In the genomic region with DNA sequence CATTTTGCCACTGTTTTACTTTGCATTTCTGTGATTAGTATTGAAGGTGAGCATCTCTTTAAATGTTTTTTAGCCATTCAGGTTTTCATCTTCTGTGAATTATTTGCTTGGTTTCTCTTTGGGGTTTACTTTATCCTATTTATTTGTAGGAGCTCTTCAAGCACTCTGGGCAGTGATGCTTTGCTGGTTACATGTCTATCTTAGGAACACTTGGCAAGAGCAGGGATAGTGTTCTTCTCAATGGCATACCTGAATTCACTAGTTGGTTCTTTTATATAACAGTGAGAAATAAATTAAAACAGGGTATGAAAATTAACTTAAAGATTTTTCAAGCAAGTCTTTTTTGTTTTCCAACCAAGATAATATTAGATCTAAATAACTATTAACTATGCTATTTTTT, we compare ENCODE assay signal across 20 cellular contexts.
A peak's percentile ranks its signal among the peaks of the same experiment; 100 is the strongest.
DNase-seq lines count a peak whose midpoint lies in the region; ATAC-seq and TF ChIP-seq lines count a peak whose summit lies in the region.
"Had no signal": no experiment of that assay in that cellular context is flagged by ENCODE, and none has a peak within 500 bp of the region (broad histone marks: within the 10 kb centered on the region; RNA-seq: fewer than 3 reads in every experiment).

No MANE protein-coding gene starts in this region.

- H3K4me3 Mint-ChIP-seq in activated CD4-positive, alpha-beta T cell treated with anti-CD3 and anti-CD28 coated beads for 36 hours, result no peak overlapping the region
- no peak overlapping the region for H3K4me3 Mint-ChIP-seq in activated CD4-positive, alpha-beta T cell treated with anti-CD3 and anti-CD28 coated beads, Interleukin-2, amount 10 ng/mL, durations not matched to agents 7 days and 5 days
- H3K4me3 Mint-ChIP-seq in activated CD8-positive, alpha-beta memory T cell treated with anti-CD3 and anti-CD28 coated beads, Interleukin-2, amount 10 ng/mL, durations not matched to agents 7 days and 5 days, result no peak overlapping the region
- H3K4me3 Mint-ChIP-seq: B cell; CD4-positive, alpha-beta T cell; CD8-positive, alpha-beta T cell had no signal

- H3K36me3 ChIP-seq in OCI-LY1 (ENCODE audit: insufficient read depth, low read length), result no peaks in the 10 kb centered on the region
- H3K36me3 ChIP-seq: BLaER1 treated with 17β-estradiol and CSF1 and Interleukin-3, amounts not matched to agents 10 nM and 100 nM had no signal

- no peaks in the 10 kb centered on the region for H3K9me3 Mint-ChIP-seq in activated CD4-positive, alpha-beta T cell treated with anti-CD3 and anti-CD28 coated beads for 36 hours (ENCODE audit: low read depth)
- peaks cover 6% of the 10 kb centered on the region for H3K9me3 Mint-ChIP-seq in activated CD4-positive, alpha-beta T cell treated with anti-CD3 and anti-CD28 coated beads, Interleukin-2, amount 10 ng/mL, durations not matched to agents 7 days and 5 days
- peaks cover 4% of the 10 kb centered on the region for H3K9me3 Mint-ChIP-seq in activated CD8-positive, alpha-beta memory T cell treated with anti-CD3 and anti-CD28 coated beads, Interleukin-2, amount 10 ng/mL, durations not matched to agents 7 days and 5 days (ENCODE audit: low read depth)
- H3K9me3 Mint-ChIP-seq: CD4-positive, alpha-beta T cell; CD8-positive, alpha-beta T cell had no signal

- CTCF ChIA-PET in activated CD4-positive, alpha-beta T cell treated with anti-CD3 and anti-CD28 coated beads for 36 hours (lab: Charles Lee), result interaction anchor here (1.7 to 2.1 kb wide), 3 partner anchors 8 to 28 kb away, joined by 5 to 8 read pairs (median 8); no protein-coding TSS in a partner anchor
- CTCF ChIA-PET in activated CD4-positive, alpha-beta T cell treated with anti-CD3 and anti-CD28 coated beads, Interleukin-2, amount 10 ng/mL, durations not matched to agents 7 days and 5 days (lab: Charles Lee), result interaction anchor here (1.1 to 8.4 kb wide), 7 partner anchors 8 to 60 kb away, joined by 3 to 64 read pairs (median 7); no protein-coding TSS in a partner anchor
- CTCF ChIA-PET in activated CD8-positive, alpha-beta memory T cell treated with anti-CD3 and anti-CD28 coated beads, Interleukin-2, amount 10 ng/mL, durations not matched to agents 7 days and 5 days (lab: Charles Lee), result interaction anchor here (0.6 to 7.4 kb wide), 4 partner anchors 8 to 59 kb away, joined by 3 to 82 read pairs (median 37); no protein-coding TSS in a partner anchor

- H3K9me2 ChIP-seq in OCI-LY1 (ENCODE audit: low read depth, low read length), result no peaks in the 10 kb centered on the region

- no peaks in the 10 kb centered on the region for H3K4me1 ChIP-seq in right cardiac atrium (ENCODE audit: control insufficient read depth, insufficient read depth, low read length)
- H3K4me1 ChIP-seq in OCI-LY1 (ENCODE audit: insufficient read depth, low read length, severe bottlenecking), result peaks cover 67% of the 10 kb centered on the region
- H3K4me1 ChIP-seq: A549, Caco-2 had no signal

- no peak overlapping the region for H3K4me3 ChIP-seq in right cardiac atrium (ENCODE audit: low read length)
- no peak overlapping the region for H3K4me3 ChIP-seq in OCI-LY1 (ENCODE audit: low read depth, low read length, poor library complexity, severe bottlenecking)
- H3K4me3 ChIP-seq: A549; BLaER1 treated with 17β-estradiol and CSF1 and Interleukin-3, amounts not matched to agents 10 nM and 100 nM had no signal

- no peaks in the 10 kb centered on the region for H3K27me3 Mint-ChIP-seq in activated CD4-positive, alpha-beta T cell treated with anti-CD3 and anti-CD28 coated beads for 36 hours
- peaks cover 2% of the 10 kb centered on the region for H3K27me3 Mint-ChIP-seq in activated CD4-positive, alpha-beta T cell treated with anti-CD3 and anti-CD28 coated beads, Interleukin-2, amount 10 ng/mL, durations not matched to agents 7 days and 5 days
- H3K27me3 Mint-ChIP-seq in activated CD8-positive, alpha-beta memory T cell treated with anti-CD3 and anti-CD28 coated beads, Interleukin-2, amount 10 ng/mL, durations not matched to agents 7 days and 5 days, result peaks cover 3% of the 10 kb centered on the region
- H3K27me3 Mint-ChIP-seq: B cell had no signal

- ATAC-seq in activated CD4-positive, alpha-beta T cell treated with anti-CD3 and anti-CD28 coated beads for 36 hours, result no peak
- ATAC-seq in activated CD8-positive, alpha-beta memory T cell treated with anti-CD3 and anti-CD28 coated beads, Interleukin-2, amount 10 ng/mL, durations not matched to agents 7 days and 5 days, result no peak
- ATAC-seq in Right ventricle myocardium superior (ENCODE audit: poor library complexity), result peak; percentile 74
- ATAC-seq in right cardiac atrium, result no peak
- ATAC-seq: A549; CD8-positive, alpha-beta T cell had no signal

- H3K36me3 Mint-ChIP-seq in activated CD4-positive, alpha-beta T cell treated with anti-CD3 and anti-CD28 coated beads for 36 hours (ENCODE audit: low read depth), result peaks cover 2% of the 10 kb centered on the region
- H3K36me3 Mint-ChIP-seq in activated CD4-positive, alpha-beta T cell treated with anti-CD3 and anti-CD28 coated beads, Interleukin-2, amount 10 ng/mL, durations not matched to agents 7 days and 5 days (ENCODE audit: low read depth), result peaks cover 3% of the 10 kb centered on the region
- H3K36me3 Mint-ChIP-seq in activated CD8-positive, alpha-beta memory T cell treated with anti-CD3 and anti-CD28 coated beads, Interleukin-2, amount 10 ng/mL, durations not matched to agents 7 days and 5 days, result peaks cover 9% of the 10 kb centered on the region
- H3K36me3 Mint-ChIP-seq: CD8-positive, alpha-beta T cell had no signal

- no peak for TF ChIP-seq CTCF in OCI-LY1 (IDR thresholded peaks at IDR 0.05; ENCODE audit: low read length)

- no peak overlapping the region for H2AFZ ChIP-seq in OCI-LY1 (ENCODE audit: low read length)

- H3K9ac ChIP-seq in OCI-LY1 (ENCODE audit: low read length), result no peak overlapping the region
- H3K9ac ChIP-seq: BLaER1 treated with 17β-estradiol and CSF1 and Interleukin-3, amounts not matched to agents 10 nM and 100 nM had no signal

- intact Hi-C loops in activated CD4-positive, alpha-beta T cell treated with anti-CD3 and anti-CD28 coated beads for 36 hours (cut with DNase I, micrococcal nuclease), result no loop called here
- intact Hi-C loops in Right ventricle myocardium superior (cut with DNase I) (no loop called here), right cardiac atrium (cut with DNase I) (no loop called here)

- H3K4me2 ChIP-seq in OCI-LY1 (ENCODE audit: low read length), result no peak overlapping the region
- H3K4me2 ChIP-seq: A549; BLaER1 treated with 17β-estradiol and CSF1 and Interleukin-3, amounts not matched to agents 10 nM and 100 nM had no signal

- H3K27ac ChIP-seq in right cardiac atrium (ENCODE audit: low read length), result no peak overlapping the region
- H3K27ac ChIP-seq in OCI-LY1 (ENCODE audit: low read depth, low read length, poor library complexity, severe bottlenecking), result peak overlapping the region; percentile 65
- H3K27ac ChIP-seq: 22Rv1; A549; BLaER1 treated with 17β-estradiol and CSF1 and Interleukin-3, amounts not matched to agents 10 nM and 100 nM; C4-2B had no signal

- POLR2A ChIA-PET in activated CD4-positive, alpha-beta T cell treated with anti-CD3 and anti-CD28 coated beads for 36 hours (lab: Charles Lee), result no interaction called here
- POLR2A ChIA-PET in activated CD4-positive, alpha-beta T cell treated with anti-CD3 and anti-CD28 coated beads, Interleukin-2, amount 10 ng/mL, durations not matched to agents 7 days and 5 days (lab: Charles Lee), result no interaction called here

- H3F3A ChIP-seq in OCI-LY1 (ENCODE audit: insufficient read depth, low read length), result peaks cover 12% of the 10 kb centered on the region; the same call in 1 of the 2 replicates

- DNase-seq in activated CD4-positive, alpha-beta T cell treated with anti-CD3 and anti-CD28 coated beads for 36 hours, result no peak
- DNase-seq in activated CD4-positive, alpha-beta T cell treated with anti-CD3 and anti-CD28 coated beads, Interleukin-2, amount 10 ng/mL, durations not matched to agents 7 days and 5 days, result no peak
- DNase-seq in activated CD8-positive, alpha-beta memory T cell treated with anti-CD3 and anti-CD28 coated beads, Interleukin-2, amount 10 ng/mL, durations not matched to agents 7 days and 5 days, result no peak
- no peak for DNase-seq in activated CD8-positive, alpha-beta memory T cell treated with anti-CD3 and anti-CD28 coated beads, Interleukin-2, amount 50 U/mL, for 48 hours
- DNase-seq in Right ventricle myocardium superior (no peak), right cardiac atrium (no peak)
- DNase-seq in NK-92 treated with Interleukin-12 subunit alpha and Interleukin-12 subunit beta, amount 100 ng/mL, for 24 hours (lab: John Stamatoyannopoulos, UW), result no peak
- DNase-seq: AML-193; Caco-2; Calu3; CD4-positive, alpha-beta T cell; CD8-positive, alpha-beta T cell; DMS79 treated with DMSO at 0.1 percent for 48 hours; GF-D8 had no signal

- H3K4me1 Mint-ChIP-seq in activated CD4-positive, alpha-beta T cell treated with anti-CD3 and anti-CD28 coated beads for 36 hours, result peaks cover 51% of the 10 kb centered on the region
- peaks cover 57% of the 10 kb centered on the region for H3K4me1 Mint-ChIP-seq in activated CD4-positive, alpha-beta T cell treated with anti-CD3 and anti-CD28 coated beads, Interleukin-2, amount 10 ng/mL, durations not matched to agents 7 days and 5 days
- H3K4me1 Mint-ChIP-seq in activated CD8-positive, alpha-beta memory T cell treated with anti-CD3 and anti-CD28 coated beads, Interleukin-2, amount 10 ng/mL, durations not matched to agents 7 days and 5 days, result peaks cover 65% of the 10 kb centered on the region

- peak overlapping the region; percentile 17 for H3K27ac Mint-ChIP-seq in activated CD4-positive, alpha-beta T cell treated with anti-CD3 and anti-CD28 coated beads for 36 hours
- no peak overlapping the region for H3K27ac Mint-ChIP-seq in activated CD4-positive, alpha-beta T cell treated with anti-CD3 and anti-CD28 coated beads, Interleukin-2, amount 10 ng/mL, durations not matched to agents 7 days and 5 days
- H3K27ac Mint-ChIP-seq in activated CD8-positive, alpha-beta memory T cell treated with anti-CD3 and anti-CD28 coated beads, Interleukin-2, amount 10 ng/mL, durations not matched to agents 7 days and 5 days, result peak overlapping the region; percentile 2
- H3K27ac Mint-ChIP-seq: B cell; CD4-positive, alpha-beta T cell; CD8-positive, alpha-beta T cell had no signal

- no peaks in the 10 kb centered on the region for H4K20me1 ChIP-seq in OCI-LY1 (ENCODE audit: insufficient read depth, low read length)
- H4K20me1 ChIP-seq: BLaER1 treated with 17β-estradiol and CSF1 and Interleukin-3, amounts not matched to agents 10 nM and 100 nM had no signal

- H3K27me3 ChIP-seq in right cardiac atrium (ENCODE audit: control insufficient read depth, insufficient read depth) (no peaks in the 10 kb centered on the region), OCI-LY1 (ENCODE audit: insufficient read depth, low read length) (no peaks in the 10 kb centered on the region)
- H3K27me3 ChIP-seq: BLaER1 treated with 17β-estradiol and CSF1 and Interleukin-3, amounts not matched to agents 10 nM and 100 nM had no signal

- H3K79me2 ChIP-seq in OCI-LY1 (ENCODE audit: insufficient read depth, low read length), result no peaks in the 10 kb centered on the region

- H3K9me3 ChIP-seq in right cardiac atrium (ENCODE audit: control insufficient read depth, low read length) (no peaks in the 10 kb centered on the region), OCI-LY1 (ENCODE audit: low read length) (no peaks in the 10 kb centered on the region)
- H3K9me3 ChIP-seq: A549; BLaER1 treated with 17β-estradiol and CSF1 and Interleukin-3, amounts not matched to agents 10 nM and 100 nM; Caco-2 had no signal
